1 cellular context compared by ENCODE assay signal in genomic region chr2:104885119-104885777, GRCh38.
TF ChIP-seq lines count a peak whose summit lies in the region.

No MANE protein-coding gene starts in this region.

TF ChIP-seq in H1, 55 proteins besides CTCF, POLR2A, EP300 and RAD21:
- TF ChIP-seq TBP (IDR thresholded peaks at IDR 0.05; ENCODE audit: low read depth, low read length) (no peak), KDM4A (IDR thresholded peaks at IDR 0.05; ENCODE audit: low read depth, low read length, severe bottlenecking) (no peak), GTF2F1 (IDR thresholded peaks at IDR 0.05; ENCODE audit: borderline replicate concordance, low read depth, low read length) (no peak), SP4 (IDR thresholded peaks at IDR 0.05; ENCODE audit: low read length) (no peak), POLR2AphosphoS5 (IDR thresholded peaks at IDR 0.05; ENCODE audit: low read depth, low read length) (no peak), SRF (IDR thresholded peaks at IDR 0.05; ENCODE audit: low read depth, low read length) (peak; percentile 60; the same call in 1 of the 2 replicates), POU5F1 (IDR thresholded peaks at IDR 0.05; ENCODE audit: low read depth, low read length) (peak; percentile 62; the same call in 1 of the 2 replicates)
